In the genomic region with DNA sequence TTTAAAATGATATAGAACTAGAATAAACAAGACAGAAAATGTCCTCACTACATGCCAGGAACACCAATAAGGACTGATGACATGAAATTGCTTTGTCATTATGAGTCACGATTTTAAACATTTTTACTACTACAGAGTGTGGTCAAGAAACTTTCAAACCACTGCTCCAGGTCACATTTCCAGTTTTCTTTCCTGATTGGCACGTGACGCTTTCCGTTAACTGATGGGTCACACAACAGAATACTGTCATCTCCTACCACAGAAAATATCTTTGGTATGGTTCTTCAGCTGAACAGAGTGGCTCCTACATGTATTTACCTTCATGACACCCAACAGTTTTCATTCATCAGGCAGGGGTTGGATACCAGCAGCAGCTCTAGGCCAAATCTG, we compare ENCODE assay signal across 14 cellular contexts.
DNase-seq lines count a peak whose midpoint lies in the region; TF ChIP-seq lines count a peak whose summit lies in the region.
"Had no signal": no experiment of that assay in that cellular context is flagged by ENCODE, and none has a peak within 500 bp of the region (broad histone marks: within the 10 kb centered on the region; RNA-seq: fewer than 3 reads in every experiment).

No MANE protein-coding gene starts in this region.

- TF ChIP-seq POLR2A in vagina (IDR thresholded peaks at IDR 0.05) = no peak

- no peak overlapping the region; the same call in 1 of the 2 replicates for H3K4me2 ChIP-seq in KMS-11

- CTCF ChIA-PET in Calu3 (lab: Charles Lee) = no interaction called here

- H3K27ac Mint-ChIP-seq in Calu3 (ENCODE audit: unreplicated experiment) = peak overlapping the region; percentile 56
- H3K27ac Mint-ChIP-seq: activated naive CD4-positive, alpha-beta T cell treated with anti-CD3 and anti-CD28 coated beads, Interleukin-2, amount 50 U/mL, for 72 hours had no signal

- H3K9me3 Mint-ChIP-seq in Calu3 (ENCODE audit: low read depth, unreplicated experiment) = no peaks in the 10 kb centered on the region
- H3K9me3 Mint-ChIP-seq: activated naive CD4-positive, alpha-beta T cell treated with anti-CD3 and anti-CD28 coated beads, Interleukin-2, amount 50 U/mL, for 72 hours had no signal

- H3K9me3 ChIP-seq in vagina = no peaks in the 10 kb centered on the region
- H3K9me3 ChIP-seq: left lung, ovary had no signal

- H3K27ac ChIP-seq in KMS-11 (peak overlapping the region; percentile 49; the same call in 1 of the 2 replicates), vagina (no peak overlapping the region)
- H3K27ac ChIP-seq: left lung, ovary, SK-N-MC had no signal

- DNase-seq in Calu3 (no peak), astrocyte of the hippocampus (ENCODE audit: low read depth, low spot score) (peak; percentile 34), kidney epithelial cell (ENCODE audit: low read depth) (peak; percentile 9), DMS 273 treated with DMSO at 0.1 percent for 48 hours (lab: John Stamatoyannopoulos, UW) (no peak), vagina (ENCODE audit: extremely low spot score in 2 of 2) (no peak), globus pallidus (ENCODE audit: low spot score) (no peak), NCI-H1694 (lab: John Stamatoyannopoulos, UW) (no peak)
- DNase-seq: DND-41, left lung, NCI-H446, ovary had no signal

- H3K4me1 ChIP-seq in KMS-11 (ENCODE audit: low read depth, poor library complexity, severe bottlenecking) (peaks cover 29% of the 10 kb centered on the region), vagina (no peaks in the 10 kb centered on the region)
- H3K4me1 ChIP-seq: left lung had no signal

- peaks cover 44% of the 10 kb centered on the region for H3K4me1 Mint-ChIP-seq in Calu3 (ENCODE audit: low read depth, unreplicated experiment)

- no peaks in the 10 kb centered on the region for H3K27me3 ChIP-seq in KMS-11 (ENCODE audit: insufficient read depth, low read depth)
- no peaks in the 10 kb centered on the region for H3K27me3 ChIP-seq in kidney epithelial cell (ENCODE audit: control insufficient read depth, insufficient read depth, low read length)
- no peaks in the 10 kb centered on the region for H3K27me3 ChIP-seq in vagina
- H3K27me3 ChIP-seq: left lung, ovary had no signal

- no peak overlapping the region for H3K4me3 Mint-ChIP-seq in Calu3 (ENCODE audit: low read depth, unreplicated experiment)

- BruUV-seq in Calu3 (replicated peaks; lab: Mats Ljungman, UMichigan) = no TSS peak

- H3K36me3 ChIP-seq in KMS-11 (ENCODE audit: insufficient read depth) (0 out of 2 replicates have a peak, but pooled peaks cover 3% of the 10 kb centered on the region), kidney epithelial cell (ENCODE audit: control insufficient read depth, insufficient read depth, low read length) (no peaks in the 10 kb centered on the region), vagina (peaks cover 0 to 4% of the 10 kb centered on the region in 2 donors)
- H3K36me3 ChIP-seq: ovary had no signal

- H3K4me3 ChIP-seq in KMS-11 (IDR thresholded peaks at IDR 0.05; ENCODE audit: insufficient read depth, low read depth, low read length) (no peak overlapping the region), kidney epithelial cell (ENCODE audit: low read depth, low read length) (no peak overlapping the region), vagina (no peak overlapping the region)
- H3K4me3 ChIP-seq: left lung, ovary, SK-N-MC had no signal

- no peaks in the 10 kb centered on the region for H3K27me3 Mint-ChIP-seq in Calu3 (ENCODE audit: unreplicated experiment)

- H2AFZ ChIP-seq in KMS-11 (ENCODE audit: low read depth) = no peak overlapping the region

- peaks cover 3% of the 10 kb centered on the region for H3K36me3 Mint-ChIP-seq in Calu3 (ENCODE audit: insufficient read depth, unreplicated experiment)

- intact Hi-C loops in Calu3 (cut with micrococcal nuclease; ENCODE audit: unreplicated experiment) = no loop called here
- intact Hi-C loops in vagina (cut with DNase I) = no loop called here

- no peak for TF ChIP-seq CTCF in Calu3 (IDR thresholded peaks at IDR 0.05; ENCODE audit: unreplicated experiment)
- no peak for TF ChIP-seq CTCF in KMS-11 (conservative IDR thresholded peaks at IDR 0.05; ENCODE audit: low read depth, low read length)
- TF ChIP-seq CTCF in kidney epithelial cell (IDR thresholded peaks at IDR 0.05; ENCODE audit: insufficient read depth, low read length, poor library complexity, severe bottlenecking) = no peak
- no peak for TF ChIP-seq CTCF in vagina (IDR thresholded peaks at IDR 0.05)

- peaks cover 12% of the 10 kb centered on the region; the same call in 1 of the 2 replicates for H3K79me2 ChIP-seq in KMS-11 (ENCODE audit: insufficient read depth, low read depth)

- H3K9ac ChIP-seq in KMS-11 = no peak overlapping the region

- no peaks in the 10 kb centered on the region for H4K20me1 ChIP-seq in KMS-11 (ENCODE audit: insufficient read depth)

Comparison
In these comparisons a context has a peak if more than half of its experiments do, and no peak if none do; other contexts are left out.
1. DNase-seq: peak in astrocyte of the hippocampus (single experiment) and kidney epithelial cell (single experiment); none in Calu3 (single experiment), DMS 273 treated with DMSO at 0.1 percent for 48 hours (single experiment), vagina (0 of 2), globus pallidus (single experiment) and NCI-H1694 (single experiment).